In the genomic region with DNA sequence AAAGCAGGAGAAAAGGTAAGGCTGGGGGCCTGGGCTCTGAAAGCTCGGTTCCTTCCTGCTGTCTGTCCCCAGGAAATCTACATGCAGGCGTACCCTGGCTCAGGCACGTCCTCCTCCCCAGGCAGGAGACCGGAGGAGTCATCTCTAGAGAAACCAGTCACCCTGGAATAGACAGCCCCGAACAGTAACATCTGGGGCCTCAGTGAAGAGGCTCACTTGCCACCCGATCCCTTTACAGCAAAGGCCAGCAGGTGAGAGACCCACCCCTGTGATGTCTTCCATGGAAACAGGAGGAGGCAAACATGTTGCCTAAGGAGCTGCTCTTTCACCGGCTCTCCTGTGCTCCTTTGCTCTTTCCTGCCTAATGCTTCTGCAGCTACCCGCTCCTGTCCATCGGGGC, we compare ENCODE assay signal across 23 cellular contexts. TPM values are rescaled to one million over a fixed set of nuclear protein-coding genes. Genes with fewer than 3 reads are reported as not detected.
DNase-seq lines count a peak whose midpoint lies in the region; ATAC-seq and TF ChIP-seq lines count a peak whose summit lies in the region.
"Had no signal": no experiment of that assay in that cellular context is flagged by ENCODE, and none has a peak within 500 bp of the region (broad histone marks: within the 10 kb centered on the region; RNA-seq: fewer than 3 reads in every experiment).

No MANE protein-coding gene starts in this region.

- no peaks in the 10 kb centered on the region for H3K79me2 ChIP-seq in Karpas-422 (ENCODE audit: low read length)

- no peaks in the 10 kb centered on the region for H3K27me3 Mint-ChIP-seq in activated CD4-positive, alpha-beta T cell treated with anti-CD3 and anti-CD28 coated beads for 36 hours
- H3K27me3 Mint-ChIP-seq in type B pancreatic cell = no peaks in the 10 kb centered on the region

- H4K20me1 ChIP-seq in Karpas-422 (ENCODE audit: insufficient read depth, low read depth, low read length) = no peaks in the 10 kb centered on the region

- ATAC-seq in activated CD4-positive, alpha-beta T cell treated with anti-CD3 and anti-CD28 coated beads for 36 hours = peak; percentile 46
- ATAC-seq: HepG2, PC-3 had no signal

- H3K9me3 Mint-ChIP-seq in activated CD4-positive, alpha-beta T cell treated with anti-CD3 and anti-CD28 coated beads for 36 hours (ENCODE audit: low read depth) = no peaks in the 10 kb centered on the region
- no peaks in the 10 kb centered on the region for H3K9me3 Mint-ChIP-seq in type B pancreatic cell
- H3K9me3 Mint-ChIP-seq: HFFc6 had no signal

- peaks cover 15% of the 10 kb centered on the region for H3K36me3 Mint-ChIP-seq in activated CD4-positive, alpha-beta T cell treated with anti-CD3 and anti-CD28 coated beads for 36 hours (ENCODE audit: low read depth)
- peaks cover 4% of the 10 kb centered on the region for H3K36me3 Mint-ChIP-seq in type B pancreatic cell

- no peak overlapping the region for H3K4me3 ChIP-seq in Karpas-422 (ENCODE audit: low read length)
- no peak overlapping the region for H3K4me3 ChIP-seq in effector memory CD4-positive, alpha-beta T cell (ENCODE audit: insufficient read depth, low read depth, low read length, poor library complexity, severe bottlenecking)

- no peak overlapping the region for H3K4me3 Mint-ChIP-seq in activated CD4-positive, alpha-beta T cell treated with anti-CD3 and anti-CD28 coated beads for 36 hours
- no peak overlapping the region for H3K4me3 Mint-ChIP-seq in type B pancreatic cell
- H3K4me3 Mint-ChIP-seq: HFFc6 had no signal

- no peak overlapping the region for H3K27ac Mint-ChIP-seq in activated CD4-positive, alpha-beta T cell treated with anti-CD3 and anti-CD28 coated beads for 36 hours
- no peak overlapping the region for H3K27ac Mint-ChIP-seq in type B pancreatic cell
- H3K27ac Mint-ChIP-seq: HFFc6 had no signal

- H3K4me1 Mint-ChIP-seq in activated CD4-positive, alpha-beta T cell treated with anti-CD3 and anti-CD28 coated beads for 36 hours = no peaks in the 10 kb centered on the region
- no peaks in the 10 kb centered on the region for H3K4me1 Mint-ChIP-seq in type B pancreatic cell (ENCODE audit: unreplicated experiment)

- TF ChIP-seq CTCF in RWPE1 (conservative IDR thresholded peaks at IDR 0.05; ENCODE audit: low read depth) = no peak
- TF ChIP-seq CTCF in type B pancreatic cell (conservative IDR thresholded peaks at IDR 0.05) = no peak

- no peak overlapping the region for H3K4me2 ChIP-seq in Karpas-422 (ENCODE audit: low read depth, low read length, poor library complexity, severe bottlenecking)

- DNase-seq in activated CD4-positive, alpha-beta T cell treated with anti-CD3 and anti-CD28 coated beads for 36 hours = peak; percentile 15
- DNase-seq in activated CD4-positive, alpha-beta T cell treated with anti-CD3 and anti-CD28 coated beads for 48 hours = no peak
- peak; percentile 31 for DNase-seq in Karpas-422
- no peak for DNase-seq in RWPE1 (ENCODE audit: low spot score)
- peak; percentile 47 for DNase-seq in mesenteric fat pad (ENCODE audit: low spot score)
- DNase-seq in NCI-H187 (lab: John Stamatoyannopoulos, UW) = no peak
- DNase-seq in type B pancreatic cell (ENCODE audit: extremely low spot score, unreplicated experiment) = no peak
- DNase-seq in effector memory CD4-positive, alpha-beta T cell = no peak
- DNase-seq: AML-193, Caco-2, DMS153, GF-D8, HFFc6, KBM-7, NCI-H1417 treated with DMSO at 0.1 percent for 48 hours, NCI-H1930, NCI-H82, PC-3, RPMI8226 had no signal

- H3K27me3 ChIP-seq in Karpas-422 (ENCODE audit: low read length) = no peaks in the 10 kb centered on the region
- no peaks in the 10 kb centered on the region for H3K27me3 ChIP-seq in effector memory CD4-positive, alpha-beta T cell (replicated peaks; ENCODE audit: control insufficient read depth, insufficient read depth, low read length, poor library complexity, severe bottlenecking)

- no peaks in the 10 kb centered on the region for H3K9me3 ChIP-seq in Karpas-422 (ENCODE audit: low read length)
- H3K9me3 ChIP-seq in effector memory CD4-positive, alpha-beta T cell (ENCODE audit: control insufficient read depth, low read length) = no peaks in the 10 kb centered on the region
- H3K9me3 ChIP-seq: Caco-2 had no signal

- no peak overlapping the region for H2AFZ ChIP-seq in Karpas-422 (ENCODE audit: low read length)

- H3K27ac ChIP-seq in Karpas-422 (ENCODE audit: low read length) (no peak overlapping the region), RWPE1 (peak overlapping the region; percentile 28)
- H3K27ac ChIP-seq in effector memory CD4-positive, alpha-beta T cell (ENCODE audit: insufficient read depth, low read length, poor library complexity, severe bottlenecking) = no peak overlapping the region
- H3K27ac ChIP-seq: 22Rv1, C4-2B had no signal

- peaks cover 9% of the 10 kb centered on the region; the same call in 1 of the 2 replicates for H3K36me3 ChIP-seq in Karpas-422 (ENCODE audit: insufficient read depth, low read length)
- H3K36me3 ChIP-seq in effector memory CD4-positive, alpha-beta T cell (ENCODE audit: control insufficient read depth, insufficient read depth, low read length) = peaks cover 6% of the 10 kb centered on the region

- no peaks in the 10 kb centered on the region for H3K4me1 ChIP-seq in Karpas-422 (ENCODE audit: low read length)
- H3K4me1 ChIP-seq in effector memory CD4-positive, alpha-beta T cell (ENCODE audit: control insufficient read depth, insufficient read depth, low read length, poor library complexity, severe bottlenecking) = no peaks in the 10 kb centered on the region

- intact Hi-C loops in activated CD4-positive, alpha-beta T cell treated with anti-CD3 and anti-CD28 coated beads for 36 hours (cut with DNase I, micrococcal nuclease) = no loop called here

- POLR2A ChIA-PET in activated CD4-positive, alpha-beta T cell treated with anti-CD3 and anti-CD28 coated beads for 36 hours (lab: Charles Lee) = no interaction called here
- POLR2A ChIA-PET in RWPE1 (lab: Yijun Ruan, JAX; ENCODE audit: low non-redundant PET) = interaction anchor here (0.6 kb wide), 1 partner anchor 136 kb away, joined by 6 read pairs; no protein-coding TSS in a partner anchor

- no peak overlapping the region for H3K9ac ChIP-seq in Karpas-422 (ENCODE audit: low read length)

- CTCF ChIA-PET in activated CD4-positive, alpha-beta T cell treated with anti-CD3 and anti-CD28 coated beads for 36 hours (lab: Charles Lee) = interaction anchor here (0.7 to 1.7 kb wide), 2 partner anchors 16 to 47 kb away, joined by 3 to 8 read pairs; no protein-coding TSS in a partner anchor
- CTCF ChIA-PET in RWPE1 (lab: Yijun Ruan, JAX) = no interaction called here

- no peaks in the 10 kb centered on the region for H3K9me2 ChIP-seq in Karpas-422 (replicated peaks; ENCODE audit: insufficient read depth, low read length)

RNA-seq across cellular contexts. Expression of a gene that starts 28.7 kb away (rescaled TPM):
- total RNA-seq in activated CD4-positive, alpha-beta T cell treated with anti-CD3 and anti-CD28 coated beads for 36 hours = 100 to 1,000 TPM; 122 to 134 TPM
- total RNA-seq in Karpas-422 (2014; rRNA removed; shearing (Covaris generic); ENCODE audit: low replicate concordance) = 50.1 and 56.2 TPM in 2 replicates
- total RNA-seq in mesenteric fat pad (86.5 TPM), type B pancreatic cell (ENCODE audit: low replicate concordance) (91.3 and 98.7 TPM in 2 replicates)

RNA-seq across cellular contexts. Expression of a gene that starts 50.8 kb away (rescaled TPM):
- 1 to 10 TPM; 2.1 to 3.3 TPM for total RNA-seq in activated CD4-positive, alpha-beta T cell treated with anti-CD3 and anti-CD28 coated beads for 36 hours
- 1.5 TPM in 2 replicates for total RNA-seq in Karpas-422 (2014; rRNA removed; shearing (Covaris generic); ENCODE audit: low replicate concordance)
- 4.1 TPM for total RNA-seq in mesenteric fat pad
- 5.1 and 5.6 TPM in 2 replicates for total RNA-seq in type B pancreatic cell (ENCODE audit: low replicate concordance)
- total RNA-seq: Daoy, PC-3 had no signal

Comparison
In these comparisons a context has a peak if more than half of its experiments do, and no peak if none do; other contexts are left out.
1. DNase-seq: peak in activated CD4-positive, alpha-beta T cell treated with anti-CD3 and anti-CD28 coated beads for 36 hours (single experiment), Karpas-422 (single experiment) and mesenteric fat pad (single experiment); none in activated CD4-positive, alpha-beta T cell treated with anti-CD3 and anti-CD28 coated beads for 48 hours (single experiment), RWPE1 (single experiment), NCI-H187 (0 of 2), type B pancreatic cell (single experiment) and effector memory CD4-positive, alpha-beta T cell (0 of 3).